1 cellular context compared by ENCODE assay signal in genomic region chr17:16515933-16516332, GRCh38.
TF ChIP-seq lines count a peak whose summit lies in the region.

No MANE protein-coding gene starts in this region.

TF ChIP-seq in IMR-90, 13 proteins besides CTCF, POLR2A, EP300 and RAD21:
- no peak for TF ChIP-seq MAFK (IDR thresholded peaks at IDR 0.05; ENCODE audit: low read depth, low read length)
- no peak for TF ChIP-seq CHD1 (IDR thresholded peaks at IDR 0.05; ENCODE audit: low read depth, low read length)
- no peak for TF ChIP-seq FOS (IDR thresholded peaks at IDR 0.05; ENCODE audit: low read depth, low read length)
